In genomic region chr10:118920206-118920605, GRCh38 we compare ENCODE assay signal across 22 cellular contexts.
"Had no signal": no experiment of that assay in that cellular context is flagged by ENCODE, and none has a peak within 500 bp of the region (broad histone marks: within the 10 kb centered on the region; RNA-seq: fewer than 3 reads in every experiment).

No MANE protein-coding gene starts in this region.

- ATAC-seq: effector memory CD8-positive, alpha-beta T cell; esophagus mucosa; foreskin keratinocyte; gastrocnemius medialis; gastroesophageal sphincter; heart left ventricle had no signal

- H3K9me3 ChIP-seq: colonic mucosa, esophagus squamous epithelium, gastrocnemius medialis, gastroesophageal sphincter, heart left ventricle had no signal

- DNase-seq: colonic mucosa; cortex of kidney; dermis blood vessel endothelial cell; dorsolateral prefrontal cortex; effector CD4-positive, alpha-beta T cell; effector CD8-positive, alpha-beta T cell; effector memory CD4-positive, alpha-beta T cell; effector memory CD8-positive, alpha-beta T cell; endodermal cell; erythroblast; esophagus squamous epithelium; foreskin fibroblast; foreskin keratinocyte; foreskin melanocyte; gastrocnemius medialis; glutamatergic neuron; heart left ventricle had no signal

- H3K36me3 ChIP-seq: colonic mucosa, esophagus squamous epithelium, gastrocnemius medialis, gastroesophageal sphincter, heart left ventricle had no signal

- H3K9me3 Mint-ChIP-seq: dendritic cell treated with granulocyte-macrophage colony-stimulating factor and Interleukin-4, amounts not matched to agents 40 ng/mL and 50 ng/mL, for 4 days; effector memory CD8-positive, alpha-beta T cell; endodermal cell had no signal

- H3K4me3 ChIP-seq: colonic mucosa, coronary artery, dorsolateral prefrontal cortex, esophagus squamous epithelium, gastrocnemius medialis, gastroesophageal sphincter, heart left ventricle had no signal

- H3K4me1 Mint-ChIP-seq: endodermal cell had no signal

- H3K27ac Mint-ChIP-seq: dendritic cell treated with granulocyte-macrophage colony-stimulating factor and Interleukin-4, amounts not matched to agents 40 ng/mL and 50 ng/mL, for 4 days; effector memory CD8-positive, alpha-beta T cell; endodermal cell had no signal

- H3K4me3 Mint-ChIP-seq: dendritic cell treated with granulocyte-macrophage colony-stimulating factor and Interleukin-4, amounts not matched to agents 40 ng/mL and 50 ng/mL, for 4 days; effector memory CD8-positive, alpha-beta T cell; endodermal cell had no signal

- H3K27me3 ChIP-seq: colonic mucosa, foreskin keratinocyte, gastrocnemius medialis, gastroesophageal sphincter, heart left ventricle had no signal

- H3K27ac ChIP-seq: colonic mucosa, coronary artery, dorsolateral prefrontal cortex, epithelial cell of prostate, esophagus squamous epithelium, foreskin keratinocyte, gastrocnemius medialis, gastroesophageal sphincter, heart left ventricle had no signal

- H3K4me1 ChIP-seq: colonic mucosa, esophagus squamous epithelium, foreskin keratinocyte, gastrocnemius medialis, gastroesophageal sphincter, heart left ventricle had no signal
